Comparison of ENCODE assay signal across 15 cellular contexts in the genomic region with DNA sequence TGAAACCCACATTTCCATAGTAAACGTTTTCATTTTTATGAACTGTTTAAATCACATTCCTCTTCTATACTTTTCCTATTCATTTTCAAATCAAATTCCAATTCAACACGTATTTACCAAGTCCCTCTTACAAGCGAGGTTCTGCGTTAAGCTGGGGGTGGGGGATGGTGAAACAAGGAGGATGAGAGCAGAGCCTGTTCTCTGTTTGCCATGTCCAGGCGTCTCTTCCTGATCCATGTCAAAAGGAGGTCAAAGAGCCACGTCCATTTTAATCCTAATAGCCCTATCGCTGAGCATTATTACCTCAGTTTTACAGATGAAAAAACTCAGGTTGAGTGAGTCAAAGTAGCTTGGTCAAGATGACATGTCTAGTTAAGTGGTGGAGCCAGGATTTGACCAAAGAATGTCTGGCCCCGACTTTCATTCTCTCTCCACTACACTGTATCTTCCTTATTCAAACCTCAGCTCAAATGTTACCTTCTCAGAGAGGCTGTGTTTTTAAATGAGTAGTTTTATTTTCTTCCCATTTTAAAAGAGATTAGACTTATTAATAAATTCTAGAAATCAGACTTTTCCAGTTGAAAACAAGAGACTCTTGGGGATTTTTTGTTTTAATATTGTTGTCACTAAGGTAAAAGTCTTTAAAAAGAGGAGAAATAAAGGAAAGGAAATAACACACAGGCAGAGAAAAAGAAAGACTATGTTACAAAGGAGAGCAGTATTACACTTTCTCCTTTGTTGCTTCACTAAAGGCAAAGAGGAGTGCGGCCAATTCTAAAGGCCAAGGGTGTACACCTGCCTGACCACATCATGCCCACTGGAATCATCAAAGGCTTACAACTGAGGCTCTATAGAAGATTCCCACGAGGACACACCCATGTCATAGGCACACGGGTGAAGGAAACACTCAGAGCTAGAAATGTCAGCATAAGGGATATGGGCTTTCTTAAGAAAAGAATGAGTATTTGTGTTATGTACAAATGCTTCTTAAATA. TPM values are rescaled to one million over a fixed set of nuclear protein-coding genes. Genes with fewer than 3 reads are reported as not detected.
A peak's percentile ranks its signal among the peaks of the same experiment; 100 is the strongest.
DNase-seq lines count a peak whose midpoint lies in the region; ATAC-seq and TF ChIP-seq lines count a peak whose summit lies in the region.
"Had no signal": no experiment of that assay in that cellular context is flagged by ENCODE, and none has a peak within 500 bp of the region (broad histone marks: within the 10 kb centered on the region; RNA-seq: fewer than 3 reads in every experiment).

No MANE protein-coding gene starts in this region.

- DNase-seq in cardiac muscle cell (ENCODE audit: low read depth in 1 of 2, low spot score in 1 of 2): peak in 1 of 2 donors; percentile 30
- DNase-seq in heart left ventricle: no peak
- DNase-seq in astrocyte of the hippocampus (ENCODE audit: low read depth, low spot score): peak; percentile 53
- peak; percentile 4 for DNase-seq in left kidney (ENCODE audit: low read depth, low spot score)
- DNase-seq in substantia nigra (lab: John Stamatoyannopoulos, UW): peak in 26 of 49 donors; percentile 5 to 53 (median 20)
- DNase-seq in NOMO-1 (lab: John Stamatoyannopoulos, UW; ENCODE audit: unreplicated experiment in 2 of 2): no peak
- DNase-seq: Calu3, esophagus squamous epithelium, GOT3, NCI-H1694, NCI-H524 treated with DMSO at 0.1 percent for 48 hours, pancreas, transverse colon had no signal

- H3K36me3 ChIP-seq in cardiac muscle cell: no peaks in the 10 kb centered on the region
- H3K36me3 ChIP-seq in heart left ventricle: no peaks in the 10 kb centered on the region
- H3K36me3 ChIP-seq: esophagus squamous epithelium, pancreas, transverse colon had no signal

- TF ChIP-seq CTCF in cardiac muscle cell (IDR thresholded peaks at IDR 0.05; ENCODE audit: low read depth, low read length): no peak
- no peak for TF ChIP-seq CTCF in heart left ventricle (IDR thresholded peaks at IDR 0.05)

- H3K4me3 ChIP-seq in cardiac muscle cell (no peak overlapping the region), heart left ventricle (no peak overlapping the region)
- H3K4me3 ChIP-seq: esophagus squamous epithelium, pancreas, transverse colon had no signal

- H3K4me1 ChIP-seq in cardiac muscle cell (ENCODE audit: low read depth) (peaks cover 45% of the 10 kb centered on the region), heart left ventricle (peaks cover 0 to 83% (median 19%) of the 10 kb centered on the region in 12 donors)

- H3K27ac ChIP-seq in cardiac muscle cell (peak overlapping the region; percentile 48), heart left ventricle (no peak overlapping the region), substantia nigra (ENCODE audit: low read depth, low read length, poor library complexity, severe bottlenecking) (peak overlapping the region; percentile 50)
- H3K27ac ChIP-seq: pancreas, transverse colon had no signal

- H3K9me3 ChIP-seq in cardiac muscle cell (ENCODE audit: low read depth) (no peaks in the 10 kb centered on the region), heart left ventricle (no peaks in the 10 kb centered on the region)
- H3K9me3 ChIP-seq: esophagus squamous epithelium, pancreas, transverse colon had no signal

- intact Hi-C loops in heart left ventricle (cut with DNase I): no loop called here

- no peak for TF ChIP-seq POLR2A in heart left ventricle (IDR thresholded peaks at IDR 0.05)

- ATAC-seq in heart left ventricle: no peak
- no peak for ATAC-seq in GM18517 (IDR thresholded peaks at IDR 0.05; ENCODE audit: unreplicated experiment)
- no peak for ATAC-seq in HG02852 (IDR thresholded peaks at IDR 0.05; ENCODE audit: unreplicated experiment)
- ATAC-seq: pancreas had no signal

- 46 to 53% (median 50%) methylated on average over 11 of the region's 11 CpGs for WGBS in heart left ventricle, 4 donors

- no peaks in the 10 kb centered on the region for H3K27me3 ChIP-seq in cardiac muscle cell
- no peaks in the 10 kb centered on the region for H3K27me3 ChIP-seq in heart left ventricle
- H3K27me3 ChIP-seq: esophagus squamous epithelium, pancreas, transverse colon had no signal

RNA-seq across cellular contexts. Expression of gene MYO5A, which starts 42.4 kb away (rescaled TPM):
- 15.2 and 27.7 TPM in 2 replicates for total RNA-seq in cardiac muscle cell
- 5.1 and 7.4 TPM in 2 replicates for polyA plus RNA-seq in cardiac muscle cell
- 10 to 100 TPM in 3 of 9 donors, 1 to 10 TPM in 6; 4.7 to 29.6 (median 6.9) TPM for total RNA-seq in heart left ventricle
- polyA plus RNA-seq in heart left ventricle: 10 to 100 TPM in 1 of 2 donors, 1 to 10 TPM in 1; 3.2 to 11.1 TPM

Comparison
In these comparisons a context has a peak if more than half of its experiments do, and no peak if none do; other contexts are left out.
1. H3K27ac ChIP-seq: peak in cardiac muscle cell (single experiment) and substantia nigra (single experiment); none in heart left ventricle (0 of 12).
2. DNase-seq: peak in astrocyte of the hippocampus (single experiment), left kidney (single experiment) and substantia nigra (26 of 49); none in heart left ventricle (0 of 5) and NOMO-1 (0 of 2).